Comparison of ENCODE assay signal across 13 cellular contexts in the genomic region with DNA sequence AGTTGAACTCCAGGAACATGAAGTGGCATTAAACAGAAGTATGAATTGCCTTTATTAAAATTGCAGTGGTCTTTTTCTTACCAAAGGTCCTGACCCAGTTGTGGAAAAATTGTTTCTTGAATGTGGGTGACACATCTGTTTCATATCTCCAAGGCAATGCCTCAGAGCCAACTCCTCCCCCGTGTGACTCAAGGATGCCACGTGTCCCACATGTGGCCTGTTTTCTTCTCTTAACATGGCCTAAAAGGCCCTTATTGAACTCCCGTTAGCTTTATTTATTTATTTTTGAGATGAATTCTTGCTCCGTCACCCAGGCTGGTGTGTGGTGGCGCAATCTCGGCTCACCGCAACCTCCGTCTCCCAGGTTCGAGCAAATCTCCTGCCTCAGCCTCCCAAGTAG.
DNase-seq lines count a peak whose midpoint lies in the region; ATAC-seq and TF ChIP-seq lines count a peak whose summit lies in the region.
"Had no signal": no experiment of that assay in that cellular context is flagged by ENCODE, and none has a peak within 500 bp of the region (broad histone marks: within the 10 kb centered on the region; RNA-seq: fewer than 3 reads in every experiment).

No MANE protein-coding gene starts in this region.

- no peak for TF ChIP-seq RAD21 in liver (IDR thresholded peaks at IDR 0.05)

- TF ChIP-seq CTCF in body of pancreas (IDR thresholded peaks at IDR 0.05) (no peak), liver (IDR thresholded peaks at IDR 0.05; ENCODE audit: low read depth, low read length, missing input control) (no peak), WERI-Rb-1 (IDR thresholded peaks at IDR 0.05; ENCODE audit: low read depth, low read length) (no peak)

- no peaks in the 10 kb centered on the region for H3F3A ChIP-seq in GM23248 (ENCODE audit: insufficient read depth)

- H3K9me2 ChIP-seq in GM23248 (ENCODE audit: insufficient read depth), result no peaks in the 10 kb centered on the region

- H3K4me1 ChIP-seq in ACC112 (ENCODE audit: control insufficient read depth, insufficient read depth, low read length, unreplicated experiment), result peaks cover 12% of the 10 kb centered on the region
- peaks cover 8% of the 10 kb centered on the region for H3K4me1 ChIP-seq in GM23248 (ENCODE audit: insufficient read depth)
- no peaks in the 10 kb centered on the region for H3K4me1 ChIP-seq in body of pancreas
- peaks cover 7 to 62% (median 52%) of the 10 kb centered on the region in 4 donors for H3K4me1 ChIP-seq in liver (ENCODE audit: control insufficient read depth in 4 of 4, insufficient read depth in 4 of 4, low read length in 3 of 4)

- 56 to 66% methylated on average over 9 of the region's 9 CpGs for WGBS in GM23248 (ENCODE audit: low coverage in 1 of 2, low lambda C conversion rate in 2 of 2, missing lambda C conversion rate in 2 of 2), 2 experiments
- 86 to 89% methylated on average over 9 of the region's 9 CpGs for WGBS in body of pancreas, 2 donors
- 85% methylated on average over 9 of the region's 9 CpGs for WGBS in liver

- no peak overlapping the region for H3K4me2 ChIP-seq in GM23248 (ENCODE audit: unreplicated experiment)

- ATAC-seq in body of pancreas, result peak; percentile 41
- ATAC-seq: left lung had no signal

- TF ChIP-seq POLR2A in body of pancreas (IDR thresholded peaks at IDR 0.05), result no peak

- H3K4me3 ChIP-seq in ACC112 (ENCODE audit: low read depth, low read length), result no peak overlapping the region
- H3K4me3 ChIP-seq in GM23248, result no peak overlapping the region
- H3K4me3 ChIP-seq in body of pancreas, result no peak overlapping the region
- H3K4me3 ChIP-seq in liver (ENCODE audit: low read depth in 1 of 3, low read length in 3 of 3), result no peak overlapping the region
- H3K4me3 ChIP-seq in WERI-Rb-1 (ENCODE audit: low read depth, low read length), result no peak overlapping the region
- H3K4me3 ChIP-seq: left lung, SJCRH30 had no signal

- H3K9me3 ChIP-seq in GM23248 (ENCODE audit: low read depth), result no peaks in the 10 kb centered on the region
- H3K9me3 ChIP-seq in body of pancreas, result no peaks in the 10 kb centered on the region
- H3K9me3 ChIP-seq in liver (ENCODE audit: control insufficient read depth in 4 of 4, low read length in 3 of 4), result no peaks in the 10 kb centered on the region
- peaks cover 5% of the 10 kb centered on the region for H3K9me3 ChIP-seq in WERI-Rb-1 (ENCODE audit: severe bottlenecking)
- H3K9me3 ChIP-seq: left lung, SJCRH30 had no signal

- H4K20me1 ChIP-seq in GM23248 (ENCODE audit: insufficient read depth), result no peaks in the 10 kb centered on the region

- H2AFZ ChIP-seq in ACC112 (ENCODE audit: low read length, unreplicated experiment), result peak overlapping the region; percentile 68
- no peak overlapping the region for H2AFZ ChIP-seq in GM23248

- no peaks in the 10 kb centered on the region for H3K79me2 ChIP-seq in ACC112 (ENCODE audit: control insufficient read depth, insufficient read depth, low read length, unreplicated experiment)
- H3K79me2 ChIP-seq in GM23248 (ENCODE audit: insufficient read depth), result no peaks in the 10 kb centered on the region

- H3K36me3 ChIP-seq in ACC112 (ENCODE audit: insufficient read depth, low read length) (no peaks in the 10 kb centered on the region), GM23248 (ENCODE audit: low read depth) (no peaks in the 10 kb centered on the region), body of pancreas (replicated peaks in 1 of 2; ENCODE audit: insufficient read depth in 1 of 2, low read depth in 2 of 2) (no peaks in the 10 kb centered on the region), liver (ENCODE audit: control insufficient read depth in 4 of 4, insufficient read depth in 3 of 4, low read depth in 1 of 4, low read length in 3 of 4) (no peaks in the 10 kb centered on the region), WERI-Rb-1 (no peaks in the 10 kb centered on the region)
- H3K36me3 ChIP-seq: left lung, SJCRH30 had no signal

- intact Hi-C loops in body of pancreas (cut with DNase I), result no loop called here

- DNase-seq in GM23248 (peak; percentile 88), body of pancreas (peak in 3 of 4 donors; percentile 19 to 46 (median 23)), NCI-H146 treated with DMSO at 0.1 percent for 48 hours (lab: John Stamatoyannopoulos, UW; ENCODE audit: unreplicated experiment) (no peak), WERI-Rb-1 (no peak), D341Med (ENCODE audit: low spot score) (no peak)
- no peak for DNase-seq in activated CD8-positive, alpha-beta memory T cell treated with anti-CD3 and anti-CD28 coated beads, Interleukin-2, amount 50 U/mL, for 48 hours
- DNase-seq: CD4-positive, alpha-beta memory T cell; left lung; NCI-H510A; posterior cingulate gyrus; SJCRH30 had no signal

- H3K27ac ChIP-seq in ACC112 (ENCODE audit: low read depth, low read length) (peak overlapping the region; percentile 41), GM23248 (0 out of 2 replicates have a peak overlapping the region, but pooled peaks have one; percentile 10), body of pancreas (no peak overlapping the region), liver (ENCODE audit: low read depth in 1 of 2, low read length in 2 of 2) (peak overlapping the region; percentile 57 to 65), WERI-Rb-1 (no peak overlapping the region)
- H3K27ac ChIP-seq: left lung, SJCRH30 had no signal

- H3K9ac ChIP-seq in GM23248, result no peak overlapping the region
- no peak overlapping the region for H3K9ac ChIP-seq in liver (ENCODE audit: low read depth in 1 of 2, low read length in 2 of 2)

- H3K27me3 ChIP-seq in ACC112 (ENCODE audit: insufficient read depth, low read length), result no peaks in the 10 kb centered on the region
- no peaks in the 10 kb centered on the region for H3K27me3 ChIP-seq in GM23248 (replicated peaks; ENCODE audit: insufficient read depth)
- no peaks in the 10 kb centered on the region for H3K27me3 ChIP-seq in body of pancreas
- no peaks in the 10 kb centered on the region for H3K27me3 ChIP-seq in liver (ENCODE audit: control insufficient read depth in 4 of 4, insufficient read depth in 4 of 4, low read length in 3 of 4)
- no peaks in the 10 kb centered on the region for H3K27me3 ChIP-seq in WERI-Rb-1 (ENCODE audit: insufficient read depth, low read depth, severe bottlenecking)
- H3K27me3 ChIP-seq: left lung had no signal

- in situ Hi-C loops in GM23248 (cut with MboI), result no loop called here

TF ChIP-seq in liver, 16 proteins besides CTCF, POLR2A, EP300 and RAD21:
- TF ChIP-seq GABPA (IDR thresholded peaks at IDR 0.05 in 1 of 2, conservative IDR thresholded peaks at IDR 0.05 in 1 of 2) (no peak), TAF1 (conservative IDR thresholded peaks at IDR 0.05) (no peak), RXRA (IDR thresholded peaks at IDR 0.05) (no peak), JUND (IDR thresholded peaks at IDR 0.05) (no peak), NR2F2 (IDR thresholded peaks at IDR 0.05) (no peak), FOXA1 (IDR thresholded peaks at IDR 0.05) (no peak), HNF4G (IDR thresholded peaks at IDR 0.05) (no peak), SP1 (IDR thresholded peaks at IDR 0.05) (no peak)

Comparison
In these comparisons a context has a peak if more than half of its experiments do, and no peak if none do; other contexts are left out.
1. H3K27ac ChIP-seq: peak in ACC112 (single experiment), GM23248 (single experiment) and liver (2 of 2); none in body of pancreas (0 of 4) and WERI-Rb-1 (single experiment).
2. DNase-seq: peak in GM23248 (single experiment) and body of pancreas (3 of 4); none in activated CD8-positive, alpha-beta memory T cell treated with anti-CD3 and anti-CD28 coated beads, Interleukin-2, amount 50 U/mL, for 48 hours (single experiment), NCI-H146 treated with DMSO at 0.1 percent for 48 hours (single experiment), WERI-Rb-1 (single experiment) and D341Med (single experiment).